Comparison of ENCODE assay signal across 8 cellular contexts in the genomic region with DNA sequence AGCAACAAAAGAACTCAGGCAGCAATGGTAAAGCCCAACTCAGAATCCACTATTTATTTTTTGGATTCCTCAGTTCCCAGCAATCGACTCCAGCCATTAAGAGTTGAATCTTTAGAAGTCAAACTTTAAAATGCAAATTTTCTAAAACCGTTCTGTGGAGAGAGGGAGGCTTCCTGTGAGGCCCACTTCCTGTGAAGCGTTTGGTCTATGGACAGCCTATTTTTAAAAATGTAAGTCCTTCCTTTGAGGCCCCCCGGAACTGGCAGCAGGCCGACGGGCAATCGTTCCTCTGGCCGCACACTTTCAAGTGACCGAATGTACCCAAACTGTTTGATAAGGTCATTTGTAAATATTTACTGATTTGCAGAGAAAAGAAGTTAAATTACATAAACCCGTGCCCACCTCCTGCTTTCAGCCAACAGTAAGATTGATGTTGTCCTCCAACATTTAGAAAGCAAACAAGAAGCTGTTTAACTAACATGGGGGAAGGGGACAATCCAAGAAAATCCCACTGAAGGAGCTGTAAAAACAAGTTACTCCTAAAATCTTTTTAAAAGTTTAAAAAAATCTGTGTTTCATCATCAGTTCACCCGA.
DNase-seq lines count a peak whose midpoint lies in the region; ATAC-seq and TF ChIP-seq lines count a peak whose summit lies in the region.

No MANE protein-coding gene starts in this region.

- 2 to 4% (median 2%) methylated on average over 11 of the region's 11 CpGs for whole genome bisulfite sequencing in heart left ventricle, 4 donors
- 1 to 3% (median 3%) methylated on average over 11 of the region's 11 CpGs for WGBS in spleen, 5 donors

- no peaks in the 10 kb centered on the region for H3K27me3 Mint-ChIP-seq in activated T-cell treated with anti-CD3 and anti-CD28 coated beads, Interleukin-2, amount 50 U/mL, for 4 hours (ENCODE audit: low read depth)
- H3K27me3 Mint-ChIP-seq in T-helper 17 cell = no peaks in the 10 kb centered on the region

- peak overlapping the region in 2 of 12 donors; percentile 3 to 24 for H3K4me3 ChIP-seq in heart left ventricle
- H3K4me3 ChIP-seq in spleen = peak overlapping the region in 1 of 8 donors; percentile 35
- H3K4me3 ChIP-seq in WERI-Rb-1 (ENCODE audit: low read depth, low read length) = no peak overlapping the region

- peak overlapping the region; percentile 93 for H3K27ac Mint-ChIP-seq in T-helper 17 cell

- H3K36me3 ChIP-seq in heart left ventricle (peaks cover 0 to 34% (median 13%) of the 10 kb centered on the region in 9 donors), spleen (peaks cover 0 to 39% (median 10%) of the 10 kb centered on the region in 6 donors), WERI-Rb-1 (no peaks in the 10 kb centered on the region; the same call in 1 of the 2 replicates)

- H3K4me1 ChIP-seq in heart left ventricle = peaks cover 9 to 41% (median 21%) of the 10 kb centered on the region in 12 donors
- H3K4me1 ChIP-seq in spleen = peaks cover 20 to 67% (median 42%) of the 10 kb centered on the region in 6 donors

- peaks cover 48% of the 10 kb centered on the region for H3K4me1 Mint-ChIP-seq in activated T-cell treated with anti-CD3 and anti-CD28 coated beads, Interleukin-2, amount 50 U/mL, for 4 hours (ENCODE audit: low read depth)
- peaks cover 36% of the 10 kb centered on the region for H3K4me1 Mint-ChIP-seq in T-helper 17 cell

- H3K4me3 Mint-ChIP-seq in activated T-cell treated with anti-CD3 and anti-CD28 coated beads, Interleukin-2, amount 50 U/mL, for 4 hours = peak overlapping the region; percentile 74
- peak overlapping the region; percentile 77 for H3K4me3 Mint-ChIP-seq in T-helper 17 cell

- peak; percentile 51 to 67 for ATAC-seq in activated T-cell treated with anti-CD3 and anti-CD28 coated beads, Interleukin-2, amount 50 U/mL, for 4 hours
- peak; percentile 83 for ATAC-seq in HG03139 (IDR thresholded peaks at IDR 0.05; ENCODE audit: unreplicated experiment)
- ATAC-seq in T-helper 17 cell = no peak
- peak in 1 of 4 donors; percentile 44 for ATAC-seq in heart left ventricle

- H3K27me3 ChIP-seq in heart left ventricle (no peaks in the 10 kb centered on the region), spleen (replicated peaks in 1 of 7) (no peaks in the 10 kb centered on the region), WERI-Rb-1 (ENCODE audit: insufficient read depth, low read depth, severe bottlenecking) (no peaks in the 10 kb centered on the region)

- peak overlapping the region; percentile 15 to 68 (median 46) for H3K27ac ChIP-seq in heart left ventricle
- peak overlapping the region; percentile 56 to 80 (median 76) for H3K27ac ChIP-seq in spleen
- H3K27ac ChIP-seq in WERI-Rb-1 = no peak overlapping the region

- no peak for TF ChIP-seq CTCF in heart left ventricle (IDR thresholded peaks at IDR 0.05)
- no peak for TF ChIP-seq CTCF in spleen (IDR thresholded peaks at IDR 0.05 in 8 of 11, conservative IDR thresholded peaks at IDR 0.05 in 3 of 11)
- no peak for TF ChIP-seq CTCF in WERI-Rb-1 (IDR thresholded peaks at IDR 0.05; ENCODE audit: low read depth, low read length)

- H3K36me3 Mint-ChIP-seq in activated T-cell treated with anti-CD3 and anti-CD28 coated beads, Interleukin-2, amount 50 U/mL, for 4 hours (ENCODE audit: insufficient read depth) = peaks cover 34% of the 10 kb centered on the region
- peaks cover 2% of the 10 kb centered on the region for H3K36me3 Mint-ChIP-seq in T-helper 17 cell (ENCODE audit: low read depth)

- no peaks in the 10 kb centered on the region for H3K9me3 Mint-ChIP-seq in activated T-cell treated with anti-CD3 and anti-CD28 coated beads, Interleukin-2, amount 50 U/mL, for 4 hours

- DNase-seq in activated T-cell treated with anti-CD3 and anti-CD28 coated beads, Interleukin-2, amount 50 U/mL, for 4 hours = no peak
- DNase-seq in activated T-cell treated with anti-CD3 and anti-CD28 coated beads, Interleukin-2, amount 50 U/mL, for 1 hour = no peak
- DNase-seq in T-helper 17 cell = no peak
- DNase-seq in heart left ventricle = peak in 1 of 5 donors; percentile 30
- no peak for DNase-seq in spleen
- no peak for DNase-seq in WERI-Rb-1
- no peak for DNase-seq in medulla oblongata (ENCODE audit: extremely low spot score)

- no peak for TF ChIP-seq POLR2A in heart left ventricle (IDR thresholded peaks at IDR 0.05)
- no peak for TF ChIP-seq POLR2A in spleen (IDR thresholded peaks at IDR 0.05)

- H3K9me3 ChIP-seq in T-helper 17 cell (ENCODE audit: control insufficient read depth, low read length, poor library complexity, severe bottlenecking) = no peaks in the 10 kb centered on the region
- no peaks in the 10 kb centered on the region for H3K9me3 ChIP-seq in heart left ventricle
- no peaks in the 10 kb centered on the region for H3K9me3 ChIP-seq in spleen
- no peaks in the 10 kb centered on the region for H3K9me3 ChIP-seq in WERI-Rb-1 (ENCODE audit: severe bottlenecking)

- intact Hi-C loops in heart left ventricle (cut with DNase I) = loop anchor here in 1 of 10 donors (5.0 kb wide), 1 partner anchor 34 kb away; no protein-coding TSS in a partner anchor
- intact Hi-C loops in spleen (cut with DNase I; ENCODE audit: low total_unique reads) = no loop called here
